ENCODE assay signal across 20 cellular contexts in genomic region chr6:63887011-63887751, GRCh38.
"Had no signal": no experiment of that assay in that cellular context is flagged by ENCODE, and none has a peak within 500 bp of the region (broad histone marks: within the 10 kb centered on the region; RNA-seq: fewer than 3 reads in every experiment).

No MANE protein-coding gene starts in this region.

- FAIRE-seq: bronchial epithelial cell, kidney, urothelium cell line had no signal

- DNase-seq: activated CD4-positive, alpha-beta T cell treated with anti-CD3 and anti-CD28 coated beads for 48 hours; activated CD4-positive, alpha-beta T cell treated with anti-CD3 and anti-CD28 coated beads, Interleukin-2, amount 50 U/mL, for 48 hours; activated CD8-positive, alpha-beta memory T cell treated with anti-CD3 and anti-CD28 coated beads for 24 hours; activated T-cell treated with anti-CD3 and anti-CD28 coated beads, Interleukin-2, amount 50 U/mL, for 1 hour; foreskin keratinocyte; heart left ventricle; hypothalamus; immature natural killer cell; kidney; left colon; mammary epithelial cell; right lobe of liver; stimulated activated CD4-positive, alpha-beta T cell treated with anti-CD3 and anti-CD28 coated beads, Interleukin-2, amount 100 ng/mL, for 48 hours; stimulated activated naive CD8-positive, alpha-beta T cell treated with anti-CD3 and anti-CD28 coated beads, Interleukin-15, Interleukin-2, amounts not matched to agents 100 U/mL and 50 U/mL, for 24 hours; WERI-Rb-1 had no signal

- ATAC-seq: activated CD4-positive, CD25-positive, alpha-beta regulatory T cell treated with anti-CD3 and anti-CD28 coated beads, Interleukin-2, amount 50 U/mL, for 24 hours; activated naive CD4-positive, alpha-beta T cell treated with anti-CD3 and anti-CD28 coated beads, Interleukin-2, amount 50 U/mL, for 72 hours; activated T-helper 17 cell treated with anti-CD3 and anti-CD28 coated beads, Interleukin-2, amount 50 U/mL, for 72 hours; foreskin keratinocyte; heart left ventricle; left colon; right lobe of liver; stimulated activated naive CD8-positive, alpha-beta T cell treated with anti-CD3 and anti-CD28 coated beads, Interleukin-15, Interleukin-2, amounts not matched to agents 100 U/mL and 50 U/mL, for 24 hours had no signal
